In genomic region chr16:4052096-4052495, GRCh38 we compare ENCODE assay signal across 15 cellular contexts.
DNase-seq lines count a peak whose midpoint lies in the region; ATAC-seq and TF ChIP-seq lines count a peak whose summit lies in the region.
"Had no signal": no experiment of that assay in that cellular context is flagged by ENCODE, and none has a peak within 500 bp of the region (broad histone marks: within the 10 kb centered on the region; RNA-seq: fewer than 3 reads in every experiment).

No MANE protein-coding gene starts in this region.

- peak overlapping the region; percentile 79 for H3K4ac ChIP-seq in IMR-90 (ENCODE audit: low read depth, low read length)

- no peak for TF ChIP-seq RAD21 in IMR-90 (IDR thresholded peaks at IDR 0.05; ENCODE audit: low read length)

- H3K9me3 ChIP-seq in A673 (ENCODE audit: low read depth, low read length, poor library complexity, severe bottlenecking) (no peaks in the 10 kb centered on the region), IMR-90 (ENCODE audit: control insufficient read depth, insufficient read depth, low read length) (no peaks in the 10 kb centered on the region), gastroesophageal sphincter (no peaks in the 10 kb centered on the region), gastrocnemius medialis (no peaks in the 10 kb centered on the region)

- DNase-seq in A673 (ENCODE audit: low spot score): no peak
- DNase-seq in IMR-90: no peak
- DNase-seq in gastrocnemius medialis: no peak
- DNase-seq in NCI-H2107 treated with DMSO at 0.1 percent for 48 hours (lab: John Stamatoyannopoulos, UW; ENCODE audit: unreplicated experiment): no peak
- DNase-seq in GOT3 (lab: John Stamatoyannopoulos, UW): no peak
- DNase-seq: activated naive CD4-positive, alpha-beta T cell treated with anti-CD3 and anti-CD28 coated beads for 36 hours; activated T-cell treated with anti-CD3 and anti-CD28 coated beads for 4 hours; CD8-positive, alpha-beta T cell; NCI-H146; T-cell had no signal

- H2BK15ac ChIP-seq in IMR-90 (ENCODE audit: low read depth, low read length): peak overlapping the region; percentile 66; the same call in 2 of the 3 replicates

- H3K9me1 ChIP-seq in IMR-90 (ENCODE audit: insufficient read depth, low read length): peaks cover 23% of the 10 kb centered on the region

- H2AFZ ChIP-seq in IMR-90 (replicated peaks; ENCODE audit: low read length, poor library complexity): no peak overlapping the region

- H3K27me3 ChIP-seq in A673 (replicated peaks; ENCODE audit: insufficient read depth, low read depth, low read length, poor library complexity) (no peaks in the 10 kb centered on the region), IMR-90 (ENCODE audit: control insufficient read depth, insufficient read depth, low read length) (no peaks in the 10 kb centered on the region), gastroesophageal sphincter (no peaks in the 10 kb centered on the region), gastrocnemius medialis (no peaks in the 10 kb centered on the region)

- no peak for TF ChIP-seq POLR2A in IMR-90 (IDR thresholded peaks at IDR 0.05; ENCODE audit: low read depth, low read length)
- no peak for TF ChIP-seq POLR2A in gastroesophageal sphincter (IDR thresholded peaks at IDR 0.05)
- no peak for TF ChIP-seq POLR2A in gastrocnemius medialis (IDR thresholded peaks at IDR 0.05)

- peak overlapping the region; percentile 75 for H2BK120ac ChIP-seq in IMR-90 (ENCODE audit: low read depth, low read length)

- dilution Hi-C loops in IMR-90 (cut with HindIII; ENCODE audit: low sequenced_read_pairs, unreplicated experiment): no loop called here

- H3K4me1 ChIP-seq in A673 (ENCODE audit: insufficient read depth, low read length, poor library complexity, severe bottlenecking): peaks cover 26% of the 10 kb centered on the region
- peaks cover 17% of the 10 kb centered on the region for H3K4me1 ChIP-seq in IMR-90 (ENCODE audit: control insufficient read depth, insufficient read depth, low read length)
- H3K4me1 ChIP-seq in gastroesophageal sphincter: peaks cover 3 to 48% (median 14%) of the 10 kb centered on the region in 3 donors
- H3K4me1 ChIP-seq in gastrocnemius medialis: peaks cover 32 to 40% of the 10 kb centered on the region in 2 donors

- CTCF ChIA-PET in A673 (lab: Charles Lee) (no interaction called here), IMR-90 (lab: Yijun Ruan, JAX) (no interaction called here)

- H4K5ac ChIP-seq in IMR-90 (ENCODE audit: low read depth, low read length): peak overlapping the region; percentile 45; the same call in 1 of the 2 replicates

- TF ChIP-seq EP300 in gastroesophageal sphincter (IDR thresholded peaks at IDR 0.05): no peak

- H3K79me1 ChIP-seq in IMR-90 (ENCODE audit: low read depth in 1 of 2, low read length in 2 of 2): peaks cover 27 to 79% of the 10 kb centered on the region in 2 experiments; a peak in 3 of 4 replicates

- H3K56ac ChIP-seq in IMR-90 (ENCODE audit: extremely low read depth, insufficient read depth, low read length): no peak overlapping the region

- peak overlapping the region; percentile 84 for H3K14ac ChIP-seq in IMR-90 (replicated peaks; ENCODE audit: low read depth, low read length)

- 94% methylated on average over 5 of the region's 14 CpGs; no CpG with 5 or more reads in 1 of the 2 experiments for WGBS in IMR-90 (ENCODE audit: extremely low coverage in 2 of 2, insufficient read length in 1 of 2), 2 experiments
- WGBS in gastroesophageal sphincter (ENCODE audit: low coverage in 1 of 2), 2 donors: 90 to 93% methylated on average over 8 to 11 of the region's 14 CpGs

- H4K91ac ChIP-seq in IMR-90 (ENCODE audit: insufficient read depth, low read depth, low read length): peak overlapping the region; percentile 35; the same call in 1 of the 2 replicates

- H3K27ac ChIP-seq in A673 (ENCODE audit: low read depth, low read length, poor library complexity, severe bottlenecking) (peak overlapping the region; percentile 73), IMR-90 (ENCODE audit: insufficient read depth, low read length) (no peak overlapping the region; the same call in 1 of the 2 replicates), gastroesophageal sphincter (peak overlapping the region in 3 of 4 donors; percentile 84 to 85 (median 85)), gastrocnemius medialis (peak overlapping the region; percentile 87 to 98 (median 90))

- BruUV-seq in A673 (replicated peaks; lab: Mats Ljungman, UMichigan) (no TSS peak), IMR-90 (replicated peaks; lab: Mats Ljungman, UMichigan) (no TSS peak)

- H3K9ac ChIP-seq in IMR-90 (ENCODE audit: low read depth, low read length): no peak overlapping the region

- intact Hi-C loops in A673 (cut with micrococcal nuclease; ENCODE audit: unreplicated experiment) (no loop called here), IMR-90 (cut with micrococcal nuclease) (loop anchor here (5.0 kb wide), 4 partner anchors 40 to 60 kb away; no protein-coding TSS in a partner anchor), gastrocnemius medialis (cut with DNase I; ENCODE audit: low total_unique reads) (loop anchor here (2.0 to 5.0 kb wide), 3 partner anchors 63 to 220 kb away; partner anchors contain the start of gene TFAP4)

- in situ Hi-C loops in IMR-90 (cut with MboI; ENCODE audit: low sequenced_read_pairs): no loop called here
- in situ Hi-C loops in gastrocnemius medialis (cut with MboI; ENCODE audit: low sequenced_read_pairs in 4 of 4): no loop called here

- H2AK9ac ChIP-seq in IMR-90 (replicated peaks; ENCODE audit: low read depth, low read length, poor library complexity): no peak overlapping the region

- H3K23ac ChIP-seq in IMR-90 (ENCODE audit: low read depth, low read length): peak overlapping the region; percentile 66

- POLR2A ChIA-PET in A673 (lab: Charles Lee; ENCODE audit: low non-redundant PET) (no interaction called here), IMR-90 (lab: Charles Lee; ENCODE audit: unreplicated experiment) (no interaction called here)

- H3K4me2 ChIP-seq in IMR-90 (ENCODE audit: low read depth, low read length): no peak overlapping the region
- H3K4me2 ChIP-seq: smooth muscle cell had no signal

- H4K20me1 ChIP-seq in IMR-90 (ENCODE audit: insufficient read depth, low read length): no peaks in the 10 kb centered on the region

- peak overlapping the region in 1 of 2 experiments; percentile 62; a peak in 1 of 4 replicates for H4K8ac ChIP-seq in IMR-90 (ENCODE audit: low read depth in 2 of 2, low read length in 2 of 2)

- peak overlapping the region; percentile 88 for H2BK20ac ChIP-seq in IMR-90 (ENCODE audit: low read depth, low read length)

- peak overlapping the region; percentile 83 for H2BK5ac ChIP-seq in IMR-90 (ENCODE audit: low read depth, low read length, poor library complexity, severe bottlenecking)

- H3K36me3 ChIP-seq in A673 (ENCODE audit: insufficient read depth, low read length, poor library complexity, severe bottlenecking): no peaks in the 10 kb centered on the region
- H3K36me3 ChIP-seq in IMR-90 (ENCODE audit: control insufficient read depth, insufficient read depth, low read length): no peaks in the 10 kb centered on the region
- H3K36me3 ChIP-seq in gastroesophageal sphincter: no peaks in the 10 kb centered on the region
- no peaks in the 10 kb centered on the region for H3K36me3 ChIP-seq in gastrocnemius medialis

- no peak overlapping the region for H3K4me3 ChIP-seq in A673 (ENCODE audit: low read depth, low read length, poor library complexity, severe bottlenecking)
- no peak overlapping the region for H3K4me3 ChIP-seq in IMR-90 (ENCODE audit: insufficient read depth, low read depth, low read length)
- H3K4me3 ChIP-seq in gastroesophageal sphincter: no peak overlapping the region
- H3K4me3 ChIP-seq in gastrocnemius medialis: no peak overlapping the region
- H3K4me3 ChIP-seq: smooth muscle cell had no signal

- ATAC-seq in IMR-90 (ENCODE audit: low read depth) (no peak), gastroesophageal sphincter (no peak), gastrocnemius medialis (no peak), GM21825 (IDR thresholded peaks at IDR 0.05; ENCODE audit: unreplicated experiment) (no peak), esophagus mucosa (no peak)
- ATAC-seq: CD8-positive, alpha-beta T cell; HepG2; T-cell had no signal

- TF ChIP-seq CTCF in A673 (conservative IDR thresholded peaks at IDR 0.05; ENCODE audit: low read depth, low read length): no peak
- no peak for TF ChIP-seq CTCF in IMR-90 (conservative IDR thresholded peaks at IDR 0.05; ENCODE audit: low read depth, low read length)
- no peak for TF ChIP-seq CTCF in gastroesophageal sphincter (IDR thresholded peaks at IDR 0.05)
- TF ChIP-seq CTCF in gastrocnemius medialis (IDR thresholded peaks at IDR 0.05 in 4 of 5, conservative IDR thresholded peaks at IDR 0.05 in 1 of 5): no peak

- peak overlapping the region; percentile 26; the same call in 1 of the 2 replicates for H3K18ac ChIP-seq in IMR-90 (ENCODE audit: low read depth, low read length)

- peak overlapping the region; percentile 77; the same call in 1 of the 2 replicates for H2AK5ac ChIP-seq in IMR-90 (ENCODE audit: low read depth, low read length)

TF ChIP-seq in IMR-90, 13 proteins besides CTCF, POLR2A, EP300 and RAD21 (continues in another document):
- TF ChIP-seq ELK1 (IDR thresholded peaks at IDR 0.05; ENCODE audit: borderline replicate concordance, low read depth, low read length) (no peak), SMC3 (IDR thresholded peaks at IDR 0.05; ENCODE audit: low read depth, low read length) (no peak), CEBPB (IDR thresholded peaks at IDR 0.05; ENCODE audit: low read depth, low read length) (no peak), BHLHE40 (IDR thresholded peaks at IDR 0.05; ENCODE audit: low read depth, low read length) (no peak), NFE2L2 (IDR thresholded peaks at IDR 0.05; ENCODE audit: low read depth, low read length) (no peak), CHD1 (IDR thresholded peaks at IDR 0.05; ENCODE audit: low read depth, low read length) (no peak), USF2 (IDR thresholded peaks at IDR 0.05; ENCODE audit: low read depth, low read length) (no peak), MAFK (IDR thresholded peaks at IDR 0.05; ENCODE audit: low read depth, low read length) (no peak)
